ENCODE assay signal across 17 cellular contexts in genomic region chr20:52402514-52402913, GRCh38.
"Had no signal": no experiment of that assay in that cellular context is flagged by ENCODE, and none has a peak within 500 bp of the region (broad histone marks: within the 10 kb centered on the region; RNA-seq: fewer than 3 reads in every experiment).

No MANE protein-coding gene starts in this region.

- H3K27ac Mint-ChIP-seq: activated T-helper 2 cell treated with anti-CD3 and anti-CD28 coated beads, Interferon-gamma antibody, Interleukin-2, Interleukin-4, amounts not matched to agents 10 μg/mL and 5 μg/mL and 100 μg/mL, durations not matched to agents 14 hours and 24 hours and 36 hours; natural killer cell treated with Interleukin-12 subunit alpha and Interleukin-12 subunit beta and Interleukin-15 and Interleukin-18, amount 100 ng/mL, for 72 hours had no signal

- H3K9me3 Mint-ChIP-seq: natural killer cell treated with Interleukin-12 subunit alpha and Interleukin-12 subunit beta and Interleukin-15 and Interleukin-18, amount 100 ng/mL, for 72 hours had no signal

- H3K4me3 ChIP-seq: body of pancreas, coronary artery, esophagus squamous epithelium, left ventricle myocardium inferior, tibial nerve had no signal

- ATAC-seq: body of pancreas; foreskin keratinocyte; natural killer cell treated with Interleukin-12 subunit alpha and Interleukin-12 subunit beta and Interleukin-15 and Interleukin-18, amount 100 ng/mL, for 72 hours had no signal

- H3K9me3 ChIP-seq: body of pancreas, esophagus squamous epithelium, left ventricle myocardium inferior, tibial nerve had no signal

- DNase-seq: activated CD4-positive, alpha-beta T cell treated with anti-CD3 and anti-CD28 coated beads, Interleukin-2, amount 50 U/mL, for 48 hours; amygdala; body of pancreas; caudate nucleus; esophagus squamous epithelium; foreskin keratinocyte; glutamatergic neuron; left ventricle myocardium inferior; nucleus accumbens; stimulated activated CD4-positive, alpha-beta T cell treated with anti-CD3 and anti-CD28 coated beads, Interleukin-15, amount 100 ng/mL, for 24 hours; stimulated activated CD4-positive, alpha-beta T cell treated with anti-CD3 and anti-CD28 coated beads, Interleukin-4, amount 100 ng/mL, for 1 hour; stimulated activated naive CD4-positive, alpha-beta T cell treated with Interleukin-2 at 50 U/mL for 16 hours; substantia nigra had no signal

- H3K27me3 ChIP-seq: body of pancreas, foreskin keratinocyte, tibial nerve had no signal

- H3K27ac ChIP-seq: body of pancreas, coronary artery, esophagus squamous epithelium, foreskin keratinocyte, left ventricle myocardium inferior, tibial nerve had no signal

- H3K36me3 ChIP-seq: esophagus squamous epithelium, left ventricle myocardium inferior, tibial nerve had no signal

- H3K36me3 Mint-ChIP-seq: natural killer cell treated with Interleukin-12 subunit alpha and Interleukin-12 subunit beta and Interleukin-15 and Interleukin-18, amount 100 ng/mL, for 72 hours had no signal

- H3K4me1 ChIP-seq: body of pancreas, foreskin keratinocyte, left ventricle myocardium inferior, tibial nerve had no signal
